ENCODE assay signal across 8 cellular contexts in genomic region chr16:67892899-67893790, GRCh38. TPM values are rescaled to one million over a fixed set of nuclear protein-coding genes. Genes with fewer than 3 reads are reported as not detected.
A peak's percentile ranks its signal among the peaks of the same experiment; 100 is the strongest.
DNase-seq lines count a peak whose midpoint lies in the region; ATAC-seq and TF ChIP-seq lines count a peak whose summit lies in the region.

Gene PSKH1 (plus strand): TSS chr16:67893254. CDS start chr16:67908750, 15,496 bp downstream.

- H3K36me3 Mint-ChIP-seq in activated naive CD4-positive, alpha-beta T cell treated with anti-CD3 and anti-CD28 coated beads for 36 hours (ENCODE audit: low read depth), result no peaks in the 10 kb centered on the region

- H3K27me3 Mint-ChIP-seq in activated naive CD4-positive, alpha-beta T cell treated with anti-CD3 and anti-CD28 coated beads for 36 hours (ENCODE audit: low read depth), result no peaks in the 10 kb centered on the region

- no peaks in the 10 kb centered on the region for H3K9me3 Mint-ChIP-seq in activated naive CD4-positive, alpha-beta T cell treated with anti-CD3 and anti-CD28 coated beads for 36 hours

- H3K27ac ChIP-seq in gastroesophageal sphincter (peak within 1 kb of the TSS; percentile 96 to 99 (median 98)), neutrophil (peak within 1 kb of the TSS; percentile 90), substantia nigra (ENCODE audit: low read depth, low read length, poor library complexity, severe bottlenecking) (peak within 1 kb of the TSS; percentile 78)

- H3K9me3 ChIP-seq in gastroesophageal sphincter (no peaks in the 10 kb centered on the region), neutrophil (no peaks in the 10 kb centered on the region)

- peak within 1 kb of the TSS; percentile 79 for H3K4me3 Mint-ChIP-seq in activated naive CD4-positive, alpha-beta T cell treated with anti-CD3 and anti-CD28 coated beads for 36 hours

- CTCF ChIA-PET in activated naive CD4-positive, alpha-beta T cell treated with anti-CD3 and anti-CD28 coated beads for 36 hours (lab: Charles Lee), result interaction anchor here (0.5 to 1.8 kb wide), 8 partner anchors 9 to 155 kb away, joined by 3 to 9 read pairs (median 4); partner anchors contain the start of gene NRN1L

- 0 to 1% methylated on average over 4 to 9 of the region's 93 CpGs for WGBS in gastroesophageal sphincter (ENCODE audit: low coverage in 1 of 2), 2 donors

- H3K4me1 Mint-ChIP-seq in activated naive CD4-positive, alpha-beta T cell treated with anti-CD3 and anti-CD28 coated beads for 36 hours (ENCODE audit: low read depth), result peaks cover 39% of the 10 kb centered on the region

- TF ChIP-seq CTCF in HFF-Myc (IDR thresholded peaks at IDR 0.05; ENCODE audit: low read depth, low read length, missing control alignments), result no peak
- no peak for TF ChIP-seq CTCF in NB4 (IDR thresholded peaks at IDR 0.05; ENCODE audit: low read depth, low read length)
- peak in 1 of 4 experiments; percentile 9 for TF ChIP-seq CTCF in gastroesophageal sphincter (IDR thresholded peaks at IDR 0.05)
- TF ChIP-seq CTCF in neutrophil (IDR thresholded peaks at IDR 0.05), result peak; percentile 60

- no peaks in the 10 kb centered on the region for H3K27me3 ChIP-seq in gastroesophageal sphincter
- H3K27me3 ChIP-seq in neutrophil, result no peaks in the 10 kb centered on the region

- intact Hi-C loops in activated naive CD4-positive, alpha-beta T cell treated with anti-CD3 and anti-CD28 coated beads for 36 hours (cut with micrococcal nuclease), result loop anchor here (1.0 to 5.0 kb wide), 6 partner anchors 42 to 581 kb away; partner anchors contain the start of genes ACD, CTCF, NUTF2 and PARD6A

- H3K36me3 ChIP-seq in gastroesophageal sphincter (no peaks in the 10 kb centered on the region), neutrophil (no peaks in the 10 kb centered on the region)

- no peak for TF ChIP-seq EP300 in gastroesophageal sphincter (IDR thresholded peaks at IDR 0.05)

- peak within 1 kb of the TSS; percentile 98 for H3K4me3 ChIP-seq in HFF-Myc (replicated peaks; ENCODE audit: low read depth, low read length)
- peak within 1 kb of the TSS; percentile 89 for H3K4me3 ChIP-seq in NB4 (ENCODE audit: low read depth, low read length)
- H3K4me3 ChIP-seq in gastroesophageal sphincter, result peak within 1 kb of the TSS; percentile 92 to 98
- peak within 1 kb of the TSS; percentile 85 to 89 for H3K4me3 ChIP-seq in neutrophil (ENCODE audit: low read depth in 1 of 2, low read length in 1 of 2)

- ATAC-seq in gastroesophageal sphincter, result peak; percentile 97

- peak within 1 kb of the TSS; percentile 82 for H3K27ac Mint-ChIP-seq in activated naive CD4-positive, alpha-beta T cell treated with anti-CD3 and anti-CD28 coated beads for 36 hours

- peak; percentile 39 for TF ChIP-seq POLR2A in NB4 (IDR thresholded peaks at IDR 0.05; ENCODE audit: extremely low read depth, insufficient read length)
- peak; percentile 87 to 90 for TF ChIP-seq POLR2A in gastroesophageal sphincter (IDR thresholded peaks at IDR 0.05)

- H3K4me1 ChIP-seq in gastroesophageal sphincter (peaks cover 7 to 56% (median 26%) of the 10 kb centered on the region in 3 donors), neutrophil (ENCODE audit: control insufficient read depth in 1 of 2, insufficient read depth in 1 of 2, low read depth in 1 of 2, low read length in 1 of 2) (peaks cover 20 to 22% of the 10 kb centered on the region in 2 experiments)

- peak; percentile 88 for DNase-seq in GF-D8 (lab: John Stamatoyannopoulos, UW)
- peak; percentile 81 for DNase-seq in HFF-Myc (ENCODE audit: extremely low read depth, low read depth)
- peak; percentile 98 for DNase-seq in NB4 (ENCODE audit: low read depth)
- DNase-seq in SK-N-DZ (ENCODE audit: low spot score), result peak; percentile 93
- peak; percentile 98 for DNase-seq in activated naive CD4-positive, alpha-beta T cell treated with anti-CD3 and anti-CD28 coated beads for 36 hours
- DNase-seq in substantia nigra (lab: John Stamatoyannopoulos, UW), result peak; percentile 60 to 99 (median 95)

RNA-seq across cellular contexts. Expression of gene PSKH1, which starts in this region (rescaled TPM):
- polyA plus RNA-seq in SK-N-DZ (2014; cell fraction: cytosol; rRNA removed), result 13.4 and 16.3 TPM in 2 replicates
- polyA plus RNA-seq in SK-N-DZ (2014; cell fraction: nucleus; rRNA removed), result 8.7 and 13.4 TPM in 2 replicates
- 1 to 10 TPM; 7.1 to 8.0 TPM for total RNA-seq in activated naive CD4-positive, alpha-beta T cell treated with anti-CD3 and anti-CD28 coated beads for 36 hours
- total RNA-seq in gastroesophageal sphincter, result 10 to 100 TPM; 14.7 to 32.3 (median 23.4) TPM

Comparison
In these comparisons a context has a peak if more than half of its experiments do, and no peak if none do; other contexts are left out.
1. Peak in every context shown above with its lines: DNase-seq, ATAC-seq, H3K4me3 ChIP-seq and H3K27ac ChIP-seq.